1 cellular context compared by ENCODE assay signal in genomic region chr11:62889484-62890437, GRCh38.
TF ChIP-seq lines count a peak whose summit lies in the region.

No MANE protein-coding gene starts in this region.

TF ChIP-seq in K562, 482 proteins besides CTCF, POLR2A, EP300 and RAD21 (continued from another document and continues in another):
- TF ChIP-seq MBD1 (CRISPR knock-in tag; IDR thresholded peaks at IDR 0.05) (no peak), ZNF449 (CRISPR knock-in tag; IDR thresholded peaks at IDR 0.05) (no peak), TBL1XR1 (IDR thresholded peaks at IDR 0.05; ENCODE audit: low read length in 2 of 2) (peak in 1 of 2 experiments; percentile 57; a peak in 1 of 4 replicates), NR0B1 (IDR thresholded peaks at IDR 0.05; ENCODE audit: partially characterized antibody) (no peak), MTA1 (IDR thresholded peaks at IDR 0.05; ENCODE audit: borderline replicate concordance) (peak; percentile 72), SMARCA5 (IDR thresholded peaks at IDR 0.05) (no peak), POLR2H (tag; IDR thresholded peaks at IDR 0.05; ENCODE audit: low read depth) (peak; percentile 84), ETV5 (CRISPR knock-in tag; IDR thresholded peaks at IDR 0.05; ENCODE audit: low read depth) (no peak), NCOA6 (IDR thresholded peaks at IDR 0.05) (no peak), MEF2D (tag; conservative IDR thresholded peaks at IDR 0.05; ENCODE audit: low read depth) (no peak), SIRT6 (IDR thresholded peaks at IDR 0.05; ENCODE audit: low read depth, low read length) (no peak), PBX2 (CRISPR knock-in tag; IDR thresholded peaks at IDR 0.05; ENCODE audit: low read depth) (peak; percentile 86), PBX2 (tag; conservative IDR thresholded peaks at IDR 0.05; ENCODE audit: low read depth) (peak; percentile 97), FOXP4 (CRISPR knock-in tag; IDR thresholded peaks at IDR 0.05; ENCODE audit: borderline replicate concordance) (no peak), ZNF431 (CRISPR knock-in tag; IDR thresholded peaks at IDR 0.05) (no peak), TEAD2 (tag; IDR thresholded peaks at IDR 0.05) (peak; percentile 78; the same call in 1 of the 2 replicates), RBM39 (optimal IDR thresholded peaks at IDR 0.05; ENCODE audit: low read depth, low read length) (no peak), ZNF280A (IDR thresholded peaks at IDR 0.05; ENCODE audit: low read depth, partially characterized antibody) (no peak), KLF6 (CRISPR knock-in tag; IDR thresholded peaks at IDR 0.05; ENCODE audit: borderline replicate concordance) (0 out of 2 replicates have a peak, but pooled peaks have one; percentile 18), HBP1 (CRISPR knock-in tag; IDR thresholded peaks at IDR 0.05) (peak; percentile 98), ZNF586 (CRISPR knock-in tag; conservative IDR thresholded peaks at IDR 0.05) (no peak; the same call in 1 of the 2 replicates), POLR2AphosphoS5 (IDR thresholded peaks at IDR 0.05; ENCODE audit: control insufficient read depth, insufficient read depth, low read depth, low read length) (peak; percentile 82; the same call in 1 of the 2 replicates), FOS (IDR thresholded peaks at IDR 0.05; ENCODE audit: extremely low read depth, insufficient read length) (no peak), LEF1 (IDR thresholded peaks at IDR 0.05) (peak; percentile 75), REST (CRISPR knock-in tag; IDR thresholded peaks at IDR 0.05; ENCODE audit: low read depth) (no peak; the same call in none of the 2 replicates), ARID3B (CRISPR knock-in tag; IDR thresholded peaks at IDR 0.05; ENCODE audit: borderline replicate concordance) (no peak), PCBP2 (IDR thresholded peaks at IDR 0.05; ENCODE audit: low read depth, low read length, poor library complexity, severe bottlenecking) (no peak), ZBTB49 (CRISPR knock-in tag; IDR thresholded peaks at IDR 0.05; ENCODE audit: borderline replicate concordance) (no peak), ZBTB1 (CRISPR knock-in tag; IDR thresholded peaks at IDR 0.05; ENCODE audit: borderline replicate concordance, low read depth) (no peak), PPARD (CRISPR knock-in tag; IDR thresholded peaks at IDR 0.05) (no peak), ZBTB43 (CRISPR knock-in tag; IDR thresholded peaks at IDR 0.05) (no peak), RBFOX2 (IDR thresholded peaks at IDR 0.05; ENCODE audit: low read depth, low read length) (peak; percentile 12; the same call in 1 of the 2 replicates)
